ENCODE assay signal across 23 cellular contexts in the genomic region with DNA sequence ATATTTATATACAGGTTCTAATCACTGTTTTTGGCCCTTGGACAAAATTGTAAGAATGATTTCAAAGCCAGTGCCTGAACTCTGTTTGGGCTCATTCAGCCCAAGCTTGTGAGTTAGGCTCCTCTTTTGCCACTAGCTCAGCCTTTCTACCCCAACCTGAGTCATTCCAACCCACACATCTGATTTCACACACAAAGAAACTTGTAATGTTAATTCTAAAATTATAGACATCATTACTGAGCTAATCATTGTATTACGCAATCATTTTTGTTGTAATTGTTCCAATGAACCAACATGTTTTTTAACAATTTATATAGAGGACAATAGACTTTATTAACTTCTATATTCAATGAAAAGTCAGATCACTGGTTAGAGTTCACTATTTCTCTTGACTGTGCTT.
"Had no signal": no experiment of that assay in that cellular context is flagged by ENCODE, and none has a peak within 500 bp of the region (broad histone marks: within the 10 kb centered on the region; RNA-seq: fewer than 3 reads in every experiment).

No MANE protein-coding gene starts in this region.

- H3K4me1 ChIP-seq: esophagus squamous epithelium, gastroesophageal sphincter, heart left ventricle, left ventricle myocardium inferior, tibial nerve, uterus had no signal

- H3K36me3 ChIP-seq: brain microvascular endothelial cell, esophagus squamous epithelium, gastroesophageal sphincter, heart left ventricle, left ventricle myocardium inferior, tibial nerve, uterus had no signal

- H3K27ac ChIP-seq: brain microvascular endothelial cell, coronary artery, esophagus squamous epithelium, gastroesophageal sphincter, heart left ventricle, left ventricle myocardium inferior, tibial nerve, uterus had no signal

- H3K36me3 Mint-ChIP-seq: activated CD8-positive, alpha-beta memory T cell treated with anti-CD3 and anti-CD28 coated beads, Interleukin-2, amount 10 ng/mL, durations not matched to agents 7 days and 5 days; activated naive CD8-positive, alpha-beta T cell treated with anti-CD3 and anti-CD28 coated beads for 36 hours had no signal

- H3K27ac Mint-ChIP-seq: activated CD4-positive, alpha-beta memory T cell treated with anti-CD3 and anti-CD28 coated beads, Interleukin-2, amount 10 ng/mL, durations not matched to agents 7 days and 5 days; activated CD8-positive, alpha-beta memory T cell treated with anti-CD3 and anti-CD28 coated beads, Interleukin-2, amount 10 ng/mL, durations not matched to agents 7 days and 5 days; activated naive CD8-positive, alpha-beta T cell treated with anti-CD3 and anti-CD28 coated beads for 36 hours; T-helper 2 cell treated with Interferon-gamma antibody and Interleukin-4, amounts not matched to agents 5 μg/mL and 100 μg/mL, for 36 hours had no signal

- H3K27me3 Mint-ChIP-seq: activated CD4-positive, alpha-beta memory T cell treated with anti-CD3 and anti-CD28 coated beads, Interleukin-2, amount 10 ng/mL, durations not matched to agents 7 days and 5 days; activated CD8-positive, alpha-beta memory T cell treated with anti-CD3 and anti-CD28 coated beads, Interleukin-2, amount 10 ng/mL, durations not matched to agents 7 days and 5 days; activated naive CD8-positive, alpha-beta T cell treated with anti-CD3 and anti-CD28 coated beads for 36 hours had no signal

- H3K9me3 Mint-ChIP-seq: activated CD4-positive, alpha-beta memory T cell treated with anti-CD3 and anti-CD28 coated beads, Interleukin-2, amount 10 ng/mL, durations not matched to agents 7 days and 5 days had no signal

- ATAC-seq: activated CD8-positive, alpha-beta memory T cell treated with anti-CD3 and anti-CD28 coated beads, Interleukin-2, amount 10 ng/mL, durations not matched to agents 7 days and 5 days; gastroesophageal sphincter; heart left ventricle; stimulated activated naive CD8-positive, alpha-beta T cell treated with anti-CD3 and anti-CD28 coated beads, Interleukin-15, Interleukin-2, amounts not matched to agents 100 U/mL and 50 U/mL, for 24 hours had no signal

- H3K27me3 ChIP-seq: brain microvascular endothelial cell, esophagus squamous epithelium, gastroesophageal sphincter, heart left ventricle, tibial nerve, uterus had no signal

- H3K4me3 Mint-ChIP-seq: activated CD4-positive, alpha-beta memory T cell treated with anti-CD3 and anti-CD28 coated beads, Interleukin-2, amount 10 ng/mL, durations not matched to agents 7 days and 5 days; activated CD8-positive, alpha-beta memory T cell treated with anti-CD3 and anti-CD28 coated beads, Interleukin-2, amount 10 ng/mL, durations not matched to agents 7 days and 5 days; activated naive CD8-positive, alpha-beta T cell treated with anti-CD3 and anti-CD28 coated beads for 36 hours; T-helper 2 cell treated with Interferon-gamma antibody and Interleukin-4, amounts not matched to agents 5 μg/mL and 100 μg/mL, for 36 hours had no signal

- H3K4me3 ChIP-seq: coronary artery, esophagus squamous epithelium, gastroesophageal sphincter, heart left ventricle, left ventricle myocardium inferior, tibial nerve, uterus had no signal

- H3K9me3 ChIP-seq: esophagus squamous epithelium, gastroesophageal sphincter, heart left ventricle, tibial nerve, uterus had no signal

- H3K4me1 Mint-ChIP-seq: activated CD4-positive, alpha-beta memory T cell treated with anti-CD3 and anti-CD28 coated beads, Interleukin-2, amount 10 ng/mL, durations not matched to agents 7 days and 5 days; activated CD8-positive, alpha-beta memory T cell treated with anti-CD3 and anti-CD28 coated beads, Interleukin-2, amount 10 ng/mL, durations not matched to agents 7 days and 5 days; activated naive CD8-positive, alpha-beta T cell treated with anti-CD3 and anti-CD28 coated beads for 36 hours had no signal

- DNase-seq: activated CD4-positive, alpha-beta memory T cell treated with anti-CD3 and anti-CD28 coated beads, Interleukin-2, amount 10 ng/mL, durations not matched to agents 7 days and 5 days; activated CD4-positive, alpha-beta T cell treated with anti-CD3 and anti-CD28 coated beads for 48 hours; activated CD4-positive, CD25-positive, alpha-beta regulatory T cell; activated CD8-positive, alpha-beta memory T cell treated with anti-CD3 and anti-CD28 coated beads, Interleukin-2, amount 10 ng/mL, durations not matched to agents 7 days and 5 days; activated naive CD4-positive, alpha-beta T cell; activated naive CD8-positive, alpha-beta T cell treated with anti-CD3 and anti-CD28 coated beads for 36 hours; amygdala; brain microvascular endothelial cell; effector CD4-positive, alpha-beta T cell; esophagus squamous epithelium; heart left ventricle; kidney glomerular epithelial cell; left ventricle myocardium inferior; occipital lobe; posterior cingulate gyrus; retina; stimulated activated CD4-positive, alpha-beta T cell treated with anti-CD3 and anti-CD28 coated beads, Interleukin-2, amount 100 ng/mL, for 24 hours; stimulated activated naive CD8-positive, alpha-beta T cell treated with anti-CD3 and anti-CD28 coated beads, Interleukin-15, Interleukin-2, amounts not matched to agents 100 U/mL and 50 U/mL, for 24 hours; uterus had no signal
